In genomic region chr2:126647714-126648344, GRCh38 we compare ENCODE assay signal across 9 cellular contexts. TPM values are rescaled to one million over a fixed set of nuclear protein-coding genes. Genes with fewer than 3 reads are reported as not detected.
DNase-seq lines count a peak whose midpoint lies in the region; TF ChIP-seq lines count a peak whose summit lies in the region.
"Not testable (repeated sequence)": the region's sequence is repeated elsewhere in the genome, so short reads cannot be mapped to it uniquely, and the experiment has no call there.
"Had no signal": no experiment of that assay in that cellular context is flagged by ENCODE, and none has a peak within 500 bp of the region (broad histone marks: within the 10 kb centered on the region; RNA-seq: fewer than 3 reads in every experiment).

No MANE protein-coding gene starts in this region.

- peaks cover 22% of the 10 kb centered on the region for H3K27me3 Mint-ChIP-seq in osteocyte (ENCODE audit: unreplicated experiment)

- H3K27ac Mint-ChIP-seq in osteocyte (ENCODE audit: unreplicated experiment) = not testable (repeated sequence)

- H3K27me3 ChIP-seq in vagina = not testable (repeated sequence)

- TF ChIP-seq CTCF in AG10803 (conservative IDR thresholded peaks at IDR 0.05; ENCODE audit: low read length); osteocyte (IDR thresholded peaks at IDR 0.05); vagina (IDR thresholded peaks at IDR 0.05): not testable (repeated sequence)

- H3K4me3 ChIP-seq in AG10803 (ENCODE audit: low read length); vagina: not testable (repeated sequence)

- not testable (repeated sequence) for H3K4me1 ChIP-seq in vagina

- H3K4me1 Mint-ChIP-seq in osteocyte (ENCODE audit: unreplicated experiment) = not testable (repeated sequence)

- not testable (repeated sequence) for H3K9me3 ChIP-seq in vagina

- H3K36me3 ChIP-seq in vagina = not testable (repeated sequence)

- TF ChIP-seq POLR2A in erythroblast (IDR thresholded peaks at IDR 0.05; ENCODE audit: low read length); vagina (IDR thresholded peaks at IDR 0.05): not testable (repeated sequence)

- not testable (repeated sequence) for H3K4me3 Mint-ChIP-seq in osteocyte (ENCODE audit: unreplicated experiment)

- H3K9me3 Mint-ChIP-seq in osteocyte (ENCODE audit: unreplicated experiment) = not testable (repeated sequence)

- not testable (repeated sequence) for H3K36me3 Mint-ChIP-seq in osteocyte (ENCODE audit: unreplicated experiment)

- H3K27ac ChIP-seq in vagina = not testable (repeated sequence)

- DNase-seq in AG10803 (ENCODE audit: low read depth) (peak; percentile 9), MV-4-11 (lab: John Stamatoyannopoulos, UW) (peak; percentile 28), amniotic epithelial cell (ENCODE audit: low read depth) (peak; percentile 19), erythroblast (lab: John Stamatoyannopoulos, UW) (peak; percentile 47 to 62), iris pigment epithelial cell (ENCODE audit: low read depth) (peak; percentile 18), osteocyte (ENCODE audit: extremely low spot score, unreplicated experiment) (peak; percentile 36), vagina (ENCODE audit: extremely low spot score in 2 of 2) (peak; percentile 52 to 54)

- intact Hi-C loops in vagina (cut with DNase I) = not testable (repeated sequence)

RNA-seq across cellular contexts. Expression of gene GYPC, which starts 8.1 kb away (rescaled TPM):
- total RNA-seq in osteocyte = 110 and 114 TPM in 2 replicates
- total RNA-seq in vagina = 84.2 TPM
- total RNA-seq: Calu3, HT1080 had no signal
